In genomic region chr12:104329697-104330096, GRCh38 we compare ENCODE assay signal across 1 cellular context.
TF ChIP-seq lines count a peak whose summit lies in the region.

No MANE protein-coding gene starts in this region.

TF ChIP-seq in IMR-90, 13 proteins besides CTCF, POLR2A, EP300 and RAD21:
- TF ChIP-seq BHLHE40 (IDR thresholded peaks at IDR 0.05; ENCODE audit: low read depth, low read length): no peak
- TF ChIP-seq MAZ (IDR thresholded peaks at IDR 0.05; ENCODE audit: borderline replicate concordance, low read depth, low read length): no peak
- no peak for TF ChIP-seq RFX5 (IDR thresholded peaks at IDR 0.05; ENCODE audit: low read depth, low read length)
- TF ChIP-seq SMC3 (IDR thresholded peaks at IDR 0.05; ENCODE audit: low read depth, low read length): no peak
- no peak for TF ChIP-seq CEBPB (IDR thresholded peaks at IDR 0.05; ENCODE audit: low read depth, low read length)
- no peak for TF ChIP-seq NFE2L2 (IDR thresholded peaks at IDR 0.05; ENCODE audit: low read depth, low read length)
- no peak for TF ChIP-seq USF2 (IDR thresholded peaks at IDR 0.05; ENCODE audit: low read depth, low read length)
- TF ChIP-seq MAFK (IDR thresholded peaks at IDR 0.05; ENCODE audit: low read depth, low read length): no peak
- TF ChIP-seq FOS (IDR thresholded peaks at IDR 0.05; ENCODE audit: low read depth, low read length): no peak
- TF ChIP-seq RCOR1 (IDR thresholded peaks at IDR 0.05; ENCODE audit: insufficient replicate concordance, low read length): no peak
